In the genomic region with DNA sequence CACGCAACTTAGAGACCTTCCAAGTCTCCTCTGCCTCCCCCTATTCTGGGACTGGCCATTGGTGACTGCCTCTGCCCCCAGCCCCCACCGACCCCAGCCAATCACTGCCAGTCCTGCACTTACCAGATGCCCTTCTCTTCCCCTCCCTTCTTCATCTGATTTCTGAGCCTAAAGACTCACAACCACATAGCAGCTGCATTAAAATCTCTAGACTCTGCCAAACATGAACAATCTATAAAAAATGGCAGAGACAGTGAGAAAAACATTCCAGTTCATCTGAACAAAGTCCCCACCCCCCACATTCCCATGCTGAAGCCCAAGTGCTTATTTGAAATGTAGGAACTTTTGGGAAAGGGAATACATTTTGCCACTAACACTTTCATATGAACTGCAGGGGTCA, we compare ENCODE assay signal across 19 cellular contexts.
"Had no signal": no experiment of that assay in that cellular context is flagged by ENCODE, and none has a peak within 500 bp of the region (broad histone marks: within the 10 kb centered on the region; RNA-seq: fewer than 3 reads in every experiment).

No MANE protein-coding gene starts in this region.

- H3K9me3 ChIP-seq: gastrocnemius medialis, heart left ventricle, tibial artery had no signal

- H3K36me3 ChIP-seq: gastrocnemius medialis, heart left ventricle, tibial artery had no signal

- H3K27me3 ChIP-seq: gastrocnemius medialis, heart left ventricle, tibial artery had no signal

- H3K27ac ChIP-seq: gastrocnemius medialis, tibial artery had no signal

- H3K4me3 ChIP-seq: gastrocnemius medialis, heart left ventricle, lung, tibial artery had no signal

- DNase-seq: activated CD4-positive, alpha-beta memory T cell treated with anti-CD3 and anti-CD28 coated beads for 36 hours; activated CD4-positive, alpha-beta T cell treated with anti-CD3 and anti-CD28 coated beads for 4 hours; activated naive CD4-positive, alpha-beta T cell; activated naive CD8-positive, alpha-beta T cell treated with anti-CD3 and anti-CD28 coated beads for 36 hours; anterior cingulate cortex; cerebellar nuclear complex; effector memory CD8-positive, alpha-beta T cell; gastrocnemius medialis; heart left ventricle; kidney; occipital lobe; retina; stimulated activated naive CD8-positive, alpha-beta T cell treated with anti-CD3 and anti-CD28 coated beads, Interleukin-15, Interleukin-2, amounts not matched to agents 100 U/mL and 50 U/mL, for 24 hours; substantia nigra; tibial artery had no signal

- ATAC-seq: activated T-helper 17 cell treated with anti-CD3 and anti-CD28 coated beads, Interleukin-2, amount 50 U/mL, for 72 hours; effector memory CD8-positive, alpha-beta T cell; gastrocnemius medialis; heart left ventricle; left lobe of liver; stimulated activated naive CD8-positive, alpha-beta T cell treated with anti-CD3 and anti-CD28 coated beads, Interleukin-15, Interleukin-2, amounts not matched to agents 100 U/mL and 50 U/mL, for 24 hours; WTC11 had no signal

- H3K4me1 ChIP-seq: gastrocnemius medialis had no signal
